Comparison of ENCODE assay signal across 15 cellular contexts in the genomic region with DNA sequence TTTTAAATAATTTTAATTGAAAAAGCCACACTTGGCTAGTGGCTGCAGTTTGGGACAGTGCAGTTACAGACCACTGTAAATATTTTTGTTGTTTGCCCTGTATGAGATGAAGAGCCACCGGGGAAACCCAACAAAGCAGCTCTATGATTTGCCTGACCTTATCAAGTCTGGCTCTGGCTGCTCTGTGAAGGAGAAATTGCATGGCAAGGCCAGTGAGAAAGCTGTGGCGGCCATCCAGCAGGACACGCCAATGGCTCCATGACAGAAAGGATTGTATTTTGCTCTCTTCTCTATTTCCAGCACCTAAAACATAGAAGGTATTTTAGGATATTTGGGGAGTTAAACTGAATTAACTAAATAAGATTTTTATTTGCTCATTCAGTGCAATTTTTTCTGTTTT.
DNase-seq lines count a peak whose midpoint lies in the region; ATAC-seq and TF ChIP-seq lines count a peak whose summit lies in the region.
"Had no signal": no experiment of that assay in that cellular context is flagged by ENCODE, and none has a peak within 500 bp of the region (broad histone marks: within the 10 kb centered on the region; RNA-seq: fewer than 3 reads in every experiment).

No MANE protein-coding gene starts in this region.

- no peak for TF ChIP-seq POLR2A in esophagus muscularis mucosa (IDR thresholded peaks at IDR 0.05; ENCODE audit: low read depth)

- intact Hi-C loops in esophagus muscularis mucosa (cut with DNase I) (no loop called here), left ventricle myocardium superior (cut with micrococcal nuclease) (no loop called here), aorta (cut with DNase I) (no loop called here)

- ATAC-seq in left ventricle myocardium superior = peak; percentile 22
- peak; percentile 29 for ATAC-seq in aorta (ENCODE audit: low FRiP score)
- ATAC-seq in GM18498 (IDR thresholded peaks at IDR 0.05; ENCODE audit: unreplicated experiment) = no peak
- no peak for ATAC-seq in GM21619 (IDR thresholded peaks at IDR 0.05; ENCODE audit: unreplicated experiment)
- ATAC-seq: HCT116, K562 had no signal

- WGBS in esophagus muscularis mucosa = 88% methylated on average over 3 of the region's 3 CpGs
- 19 to 34% methylated on average over 3 of the region's 3 CpGs for WGBS in aorta, 2 donors

- H3K27ac ChIP-seq in esophagus muscularis mucosa (replicated peaks in 1 of 4) = no peak overlapping the region
- H3K27ac ChIP-seq in aorta (ENCODE audit: low read depth in 1 of 2, low read length in 2 of 2) = no peak overlapping the region
- H3K27ac ChIP-seq: GM23248 had no signal

- H3K36me3 ChIP-seq in esophagus muscularis mucosa (no peaks in the 10 kb centered on the region), aorta (ENCODE audit: control insufficient read depth in 1 of 2, insufficient read depth in 2 of 2, low read length in 1 of 2) (no peaks in the 10 kb centered on the region)

- H3K4me3 ChIP-seq in esophagus muscularis mucosa = no peak overlapping the region
- H3K4me3 ChIP-seq in aorta (ENCODE audit: low read length in 2 of 2) = no peak overlapping the region
- H3K4me3 ChIP-seq: GM23248, K562 had no signal

- in situ Hi-C loops in G401 (cut with HindIII; ENCODE audit: low sequenced_read_pairs) = no loop called here

- DNase-seq in G401 (ENCODE audit: low spot score) (peak; percentile 60), esophagus muscularis mucosa (ENCODE audit: extremely low spot score) (peak; percentile 37), left ventricle myocardium superior (peak; percentile 60), aorta (peak in 1 of 2 donors; percentile 43)
- DNase-seq in activated naive CD4-positive, alpha-beta T cell treated with Interleukin-2 at 50 U/mL for 16 hours = no peak
- DNase-seq: ACHN; Calu3; CD4-positive, alpha-beta T cell; DMS 273 treated with DMSO at 0.1 percent for 48 hours; DMS79; GM23248 had no signal

- TF ChIP-seq CTCF in esophagus muscularis mucosa (IDR thresholded peaks at IDR 0.05) = no peak

- H3K27me3 ChIP-seq in esophagus muscularis mucosa (no peaks in the 10 kb centered on the region), aorta (ENCODE audit: control insufficient read depth in 1 of 2, insufficient read depth in 2 of 2, low read length in 1 of 2) (peaks cover 0 to 2% of the 10 kb centered on the region in 2 donors)

- H3K4me1 ChIP-seq in esophagus muscularis mucosa (no peaks in the 10 kb centered on the region), aorta (ENCODE audit: control insufficient read depth in 1 of 2, insufficient read depth in 2 of 2, low read length in 2 of 2) (no peaks in the 10 kb centered on the region)

- TF ChIP-seq EP300 in esophagus muscularis mucosa (IDR thresholded peaks at IDR 0.05) = no peak

- H3K9me3 ChIP-seq in esophagus muscularis mucosa (no peaks in the 10 kb centered on the region), aorta (ENCODE audit: control insufficient read depth, low read length) (no peaks in the 10 kb centered on the region)

Comparison
In these comparisons a context has a peak if more than half of its experiments do, and no peak if none do; other contexts are left out.
1. ATAC-seq: peak in left ventricle myocardium superior (single experiment) and aorta (single experiment); none in GM18498 (single experiment) and GM21619 (single experiment).